ENCODE assay signal across 1 cellular context in the genomic region with DNA sequence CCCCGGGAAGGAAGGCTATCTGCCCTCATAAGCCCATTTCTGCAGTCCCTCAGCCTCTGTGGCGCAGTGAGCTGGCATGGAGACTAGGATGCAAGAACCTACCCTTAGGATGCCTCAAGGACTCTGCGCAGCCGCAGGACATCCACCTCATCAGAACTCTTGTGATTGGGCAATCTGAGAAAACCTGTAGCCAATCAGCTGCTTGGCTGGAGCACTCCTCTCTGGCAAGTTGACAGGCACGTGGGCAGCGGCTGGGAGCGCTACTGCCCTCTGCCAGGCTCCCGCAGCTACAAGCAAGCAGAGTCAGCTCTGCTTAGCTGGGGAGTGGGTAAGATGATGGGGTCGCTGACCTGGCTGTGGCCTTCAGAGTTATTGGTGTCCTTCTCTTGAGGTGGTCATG.
TF ChIP-seq lines count a peak whose summit lies in the region.

No MANE protein-coding gene starts in this region.

TF ChIP-seq in GM12878, 131 proteins besides CTCF, POLR2A, EP300 and RAD21:
- TF ChIP-seq BRCA1 (IDR thresholded peaks at IDR 0.05; ENCODE audit: low read depth, low read length) (no peak), BHLHE40 (IDR thresholded peaks at IDR 0.05; ENCODE audit: borderline replicate concordance in 1 of 2, low read depth in 2 of 2, low read length in 1 of 2) (peak; percentile 13 to 58; a peak in 2 of 4 replicates)
